In the genomic region with DNA sequence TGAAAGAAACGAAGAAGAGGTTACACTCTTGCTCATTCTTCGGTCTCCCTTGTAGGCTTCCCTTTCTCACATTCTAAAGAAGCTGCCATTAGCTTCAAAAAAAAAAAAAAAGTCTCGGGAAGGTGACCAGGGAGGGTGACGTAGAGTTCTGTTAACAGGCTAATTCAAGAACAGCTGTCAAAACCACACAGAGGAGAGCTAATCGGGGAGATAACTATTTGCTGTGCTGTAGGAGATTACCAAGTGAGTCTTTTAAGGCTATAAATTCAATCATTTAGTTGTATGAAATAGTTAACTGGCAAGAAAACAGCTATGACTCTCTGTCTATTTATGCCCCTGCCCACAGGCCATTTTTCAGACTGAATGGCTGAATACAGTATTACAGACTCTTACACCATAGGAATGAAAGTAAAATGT, we compare ENCODE assay signal across 8 cellular contexts.
A peak's percentile ranks its signal among the peaks of the same experiment; 100 is the strongest.
DNase-seq lines count a peak whose midpoint lies in the region; ATAC-seq and TF ChIP-seq lines count a peak whose summit lies in the region.

No MANE protein-coding gene starts in this region.

- DNase-seq in astrocyte of the spinal cord (ENCODE audit: low read depth, low spot score) (peak; percentile 92), inferior parietal cortex (ENCODE audit: extremely low spot score) (peak; percentile 60), NCI-H1694 treated with DMSO at 0.1 percent for 48 hours (lab: John Stamatoyannopoulos, UW) (no peak)

- TF ChIP-seq CTCF in astrocyte of the spinal cord (IDR thresholded peaks at IDR 0.05; ENCODE audit: low read depth, low read length): no peak

- H3K4me1 ChIP-seq in skeletal muscle satellite cell (ENCODE audit: control insufficient read depth, insufficient read depth, low read length): peaks cover 23% of the 10 kb centered on the region

- peak overlapping the region; percentile 95 for H3K9ac ChIP-seq in skeletal muscle satellite cell (ENCODE audit: low read depth, low read length)

- H3K36me3 ChIP-seq in skeletal muscle satellite cell (ENCODE audit: insufficient read depth, low read length): peaks cover 9% of the 10 kb centered on the region

- H3K4me3 ChIP-seq in astrocyte of the spinal cord (ENCODE audit: low read depth, low read length) (peak overlapping the region; percentile 75), skeletal muscle satellite cell (ENCODE audit: low read length) (peak overlapping the region; percentile 77)

- H3K4me2 ChIP-seq in skeletal muscle satellite cell (ENCODE audit: low read length): peak overlapping the region; percentile 89

- H3K9me3 ChIP-seq in skeletal muscle satellite cell (replicated peaks; ENCODE audit: low read length): no peaks in the 10 kb centered on the region

- H3K27me3 ChIP-seq in skeletal muscle satellite cell (ENCODE audit: control insufficient read depth, insufficient read depth, low read length): no peaks in the 10 kb centered on the region

- in situ Hi-C loops in astrocyte of the spinal cord (cut with HindIII; ENCODE audit: low sequenced_read_pairs): no loop called here

- ATAC-seq in GM21619 (IDR thresholded peaks at IDR 0.05; ENCODE audit: unreplicated experiment): peak; percentile 49
- no peak for ATAC-seq in GM18502 (IDR thresholded peaks at IDR 0.05; ENCODE audit: poor library complexity, unreplicated experiment)
- no peak for ATAC-seq in GM19328 (IDR thresholded peaks at IDR 0.05; ENCODE audit: unreplicated experiment)
- no peak for ATAC-seq in GM21528 (IDR thresholded peaks at IDR 0.05; ENCODE audit: low FRiP score, unreplicated experiment)
